15 cellular contexts compared by ENCODE assay signal in genomic region chr1:156666862-156667609, GRCh38. TPM values are rescaled to one million over a fixed set of nuclear protein-coding genes. Genes with fewer than 3 reads are reported as not detected.
DNase-seq lines count a peak whose midpoint lies in the region; ATAC-seq and TF ChIP-seq lines count a peak whose summit lies in the region.
"Had no signal": no experiment of that assay in that cellular context is flagged by ENCODE, and none has a peak within 500 bp of the region (broad histone marks: within the 10 kb centered on the region; RNA-seq: fewer than 3 reads in every experiment).

No MANE protein-coding gene starts in this region.

- no peak for TF ChIP-seq POLR2A in gastroesophageal sphincter (IDR thresholded peaks at IDR 0.05)

- peaks cover 8% of the 10 kb centered on the region for H3K4me1 Mint-ChIP-seq in T-helper 2 cell treated with Interferon-gamma antibody and Interleukin-4, amounts not matched to agents 5 μg/mL and 100 μg/mL, for 36 hours (ENCODE audit: low read depth)
- H3K4me1 Mint-ChIP-seq in nephron progenitor cell = peaks cover 98% of the 10 kb centered on the region

- no peak overlapping the region for H3K4me3 Mint-ChIP-seq in T-helper 2 cell treated with Interferon-gamma antibody and Interleukin-4, amounts not matched to agents 5 μg/mL and 100 μg/mL, for 36 hours
- no peak overlapping the region for H3K4me3 Mint-ChIP-seq in nephron progenitor cell
- H3K4me3 Mint-ChIP-seq: activated T-helper 1 cell treated with anti-CD3 and anti-CD28 coated beads, Interleukin-12 subunit alpha, Interleukin-12 subunit beta, Interleukin-2, Interleukin-4 antibody, amounts not matched to agents 30 ng/mL and 10 ng/mL and 1 ng/mL, durations not matched to agents 14 hours and 24 hours and 36 hours; dendritic cell treated with granulocyte-macrophage colony-stimulating factor and Interleukin-4, amounts not matched to agents 40 ng/mL and 50 ng/mL, for 4 days; naive thymus-derived CD8-positive, alpha-beta T cell had no signal

- H3K36me3 Mint-ChIP-seq in T-helper 2 cell treated with Interferon-gamma antibody and Interleukin-4, amounts not matched to agents 5 μg/mL and 100 μg/mL, for 36 hours (ENCODE audit: low read depth) = no peaks in the 10 kb centered on the region
- H3K36me3 Mint-ChIP-seq in nephron progenitor cell (ENCODE audit: low read depth) = peaks cover 12% of the 10 kb centered on the region
- H3K36me3 Mint-ChIP-seq: naive thymus-derived CD8-positive, alpha-beta T cell had no signal

- DNase-seq in T-helper 2 cell treated with Interferon-gamma antibody and Interleukin-4, amounts not matched to agents 5 μg/mL and 100 μg/mL, for 36 hours (ENCODE audit: low spot score) = no peak
- DNase-seq in T-helper 2 cell = no peak
- no peak for DNase-seq in nephron progenitor cell
- no peak for DNase-seq in upper lobe of right lung
- no peak for DNase-seq in brain microvascular endothelial cell
- DNase-seq: DMS79; KG1; naive thymus-derived CD8-positive, alpha-beta T cell had no signal

- H3K27me3 ChIP-seq in gastroesophageal sphincter = no peaks in the 10 kb centered on the region
- H3K27me3 ChIP-seq in upper lobe of right lung = no peaks in the 10 kb centered on the region
- no peaks in the 10 kb centered on the region for H3K27me3 ChIP-seq in brain microvascular endothelial cell (replicated peaks)

- peaks cover 0 to 3% of the 10 kb centered on the region in 2 donors for H3K36me3 ChIP-seq in gastroesophageal sphincter
- H3K36me3 ChIP-seq in upper lobe of right lung = no peaks in the 10 kb centered on the region
- no peaks in the 10 kb centered on the region for H3K36me3 ChIP-seq in brain microvascular endothelial cell (replicated peaks)

- H3K27me3 Mint-ChIP-seq in T-helper 2 cell treated with Interferon-gamma antibody and Interleukin-4, amounts not matched to agents 5 μg/mL and 100 μg/mL, for 36 hours (ENCODE audit: low read depth) = peaks cover 20% of the 10 kb centered on the region
- H3K27me3 Mint-ChIP-seq in nephron progenitor cell (ENCODE audit: low read depth, poor library complexity) = no peaks in the 10 kb centered on the region

- 76 to 100% methylated on average over 2 to 7 of the region's 9 CpGs for WGBS in gastroesophageal sphincter (ENCODE audit: low coverage in 1 of 2), 2 donors

- intact Hi-C loops in upper lobe of right lung (cut with DNase I) = no loop called here

- ATAC-seq in gastroesophageal sphincter (peak; percentile 10), upper lobe of right lung (peak; percentile 6), HG02981 (IDR thresholded peaks at IDR 0.05; ENCODE audit: unreplicated experiment) (no peak), HG02840 (IDR thresholded peaks at IDR 0.05; ENCODE audit: low FRiP score, unreplicated experiment) (no peak)
- ATAC-seq: naive thymus-derived CD8-positive, alpha-beta T cell had no signal

- TF ChIP-seq CTCF in gastroesophageal sphincter (IDR thresholded peaks at IDR 0.05) (no peak), nephron progenitor cell (IDR thresholded peaks at IDR 0.05) (no peak), upper lobe of right lung (IDR thresholded peaks at IDR 0.05) (no peak), brain microvascular endothelial cell (IDR thresholded peaks at IDR 0.05; ENCODE audit: low read depth, low read length, missing control alignments) (no peak)

- H3K4me1 ChIP-seq in gastroesophageal sphincter (peaks cover 2 to 92% (median 72%) of the 10 kb centered on the region in 3 donors), upper lobe of right lung (peaks cover 56% of the 10 kb centered on the region)

- in situ Hi-C loops in brain microvascular endothelial cell (cut with HindIII; ENCODE audit: low pct_ligation_motif_present, low sequenced_read_pairs) = no loop called here

- no peak for TF ChIP-seq EP300 in gastroesophageal sphincter (IDR thresholded peaks at IDR 0.05)

- H3K9me3 ChIP-seq in gastroesophageal sphincter (no peaks in the 10 kb centered on the region), upper lobe of right lung (no peaks in the 10 kb centered on the region)

- H3K27ac Mint-ChIP-seq in T-helper 2 cell treated with Interferon-gamma antibody and Interleukin-4, amounts not matched to agents 5 μg/mL and 100 μg/mL, for 36 hours = peak overlapping the region; percentile 15
- peak overlapping the region; percentile 55 for H3K27ac Mint-ChIP-seq in nephron progenitor cell
- H3K27ac Mint-ChIP-seq: activated T-helper 1 cell treated with anti-CD3 and anti-CD28 coated beads, Interleukin-12 subunit alpha, Interleukin-12 subunit beta, Interleukin-2, Interleukin-4 antibody, amounts not matched to agents 30 ng/mL and 10 ng/mL and 1 ng/mL, durations not matched to agents 14 hours and 24 hours and 36 hours; dendritic cell treated with granulocyte-macrophage colony-stimulating factor and Interleukin-4, amounts not matched to agents 40 ng/mL and 50 ng/mL, for 4 days had no signal

- no peaks in the 10 kb centered on the region for H3K9me3 Mint-ChIP-seq in T-helper 2 cell treated with Interferon-gamma antibody and Interleukin-4, amounts not matched to agents 5 μg/mL and 100 μg/mL, for 36 hours
- no peaks in the 10 kb centered on the region for H3K9me3 Mint-ChIP-seq in nephron progenitor cell
- H3K9me3 Mint-ChIP-seq: activated T-helper 1 cell treated with anti-CD3 and anti-CD28 coated beads, Interleukin-12 subunit alpha, Interleukin-12 subunit beta, Interleukin-2, Interleukin-4 antibody, amounts not matched to agents 30 ng/mL and 10 ng/mL and 1 ng/mL, durations not matched to agents 14 hours and 24 hours and 36 hours; dendritic cell treated with granulocyte-macrophage colony-stimulating factor and Interleukin-4, amounts not matched to agents 40 ng/mL and 50 ng/mL, for 4 days; naive thymus-derived CD8-positive, alpha-beta T cell had no signal

- H3K4me3 ChIP-seq in gastroesophageal sphincter (no peak overlapping the region), upper lobe of right lung (no peak overlapping the region), brain microvascular endothelial cell (ENCODE audit: low read depth, low read length) (no peak overlapping the region)

- H3K27ac ChIP-seq in gastroesophageal sphincter (peak overlapping the region; percentile 62 to 87 (median 82)), upper lobe of right lung (peak overlapping the region; percentile 82), brain microvascular endothelial cell (no peak overlapping the region)
- H3K27ac ChIP-seq: 22Rv1, VCaP had no signal

RNA-seq across cellular contexts. Expression of gene NES, which starts 10.2 kb away (rescaled TPM):
- 10 to 100 TPM; 13.9 to 34.3 (median 23.9) TPM for total RNA-seq in gastroesophageal sphincter
- 54.7 TPM for total RNA-seq in upper lobe of right lung
- total RNA-seq: activated T-helper 1 cell treated with anti-CD3 and anti-CD28 coated beads, Interleukin-12 subunit alpha, Interleukin-12 subunit beta, Interleukin-2, Interleukin-4 antibody, amounts not matched to agents 30 ng/mL and 10 ng/mL and 1 ng/mL, durations not matched to agents 14 hours and 24 hours and 36 hours; naive thymus-derived CD8-positive, alpha-beta T cell had no signal

RNA-seq across cellular contexts. Expression of gene BCAN, which starts 25.1 kb away (rescaled TPM):
- total RNA-seq in gastroesophageal sphincter = 1 to 10 TPM in 2 of 4 donors, under 1 TPM in 1, not detected in 1; 0.50 to 5.0 (median 1.9) TPM
- not detected for total RNA-seq in upper lobe of right lung
- total RNA-seq: activated T-helper 1 cell treated with anti-CD3 and anti-CD28 coated beads, Interleukin-12 subunit alpha, Interleukin-12 subunit beta, Interleukin-2, Interleukin-4 antibody, amounts not matched to agents 30 ng/mL and 10 ng/mL and 1 ng/mL, durations not matched to agents 14 hours and 24 hours and 36 hours; naive thymus-derived CD8-positive, alpha-beta T cell had no signal

RNA-seq across cellular contexts. Expression of gene CRABP2, which starts 38.3 kb away (rescaled TPM):
- total RNA-seq in gastroesophageal sphincter (10 to 100 TPM in 1 of 4 donors, 1 to 10 TPM in 2, under 1 TPM in 1; 0.54 to 36.7 (median 6.0) TPM), upper lobe of right lung (1.4 TPM)

RNA-seq across cellular contexts. Expression of gene HAPLN2, which starts 47.8 kb away (rescaled TPM):
- 1 to 10 TPM in 2 of 4 donors, under 1 TPM in 2; 0.13 to 3.0 (median 1.2) TPM for total RNA-seq in gastroesophageal sphincter
- 0.78 TPM for total RNA-seq in upper lobe of right lung
- total RNA-seq: activated T-helper 1 cell treated with anti-CD3 and anti-CD28 coated beads, Interleukin-12 subunit alpha, Interleukin-12 subunit beta, Interleukin-2, Interleukin-4 antibody, amounts not matched to agents 30 ng/mL and 10 ng/mL and 1 ng/mL, durations not matched to agents 14 hours and 24 hours and 36 hours had no signal

Comparison
In these comparisons a context has a peak if more than half of its experiments do, and no peak if none do; other contexts are left out.
1. ATAC-seq: peak in gastroesophageal sphincter (single experiment) and upper lobe of right lung (single experiment); none in HG02981 (single experiment) and HG02840 (single experiment).